ENCODE assay signal across 4 cellular contexts in genomic region chr9:21695443-21695842, GRCh38.
"Had no signal": no experiment of that assay in that cellular context is flagged by ENCODE, and none has a peak within 500 bp of the region (broad histone marks: within the 10 kb centered on the region; RNA-seq: fewer than 3 reads in every experiment).

No MANE protein-coding gene starts in this region.

- H3K27ac ChIP-seq: HL-60 had no signal

- H3K4me3 ChIP-seq: K562 had no signal

- ATAC-seq: K562 had no signal

- DNase-seq: IMR-90, KBM-7 had no signal
